In the genomic region with DNA sequence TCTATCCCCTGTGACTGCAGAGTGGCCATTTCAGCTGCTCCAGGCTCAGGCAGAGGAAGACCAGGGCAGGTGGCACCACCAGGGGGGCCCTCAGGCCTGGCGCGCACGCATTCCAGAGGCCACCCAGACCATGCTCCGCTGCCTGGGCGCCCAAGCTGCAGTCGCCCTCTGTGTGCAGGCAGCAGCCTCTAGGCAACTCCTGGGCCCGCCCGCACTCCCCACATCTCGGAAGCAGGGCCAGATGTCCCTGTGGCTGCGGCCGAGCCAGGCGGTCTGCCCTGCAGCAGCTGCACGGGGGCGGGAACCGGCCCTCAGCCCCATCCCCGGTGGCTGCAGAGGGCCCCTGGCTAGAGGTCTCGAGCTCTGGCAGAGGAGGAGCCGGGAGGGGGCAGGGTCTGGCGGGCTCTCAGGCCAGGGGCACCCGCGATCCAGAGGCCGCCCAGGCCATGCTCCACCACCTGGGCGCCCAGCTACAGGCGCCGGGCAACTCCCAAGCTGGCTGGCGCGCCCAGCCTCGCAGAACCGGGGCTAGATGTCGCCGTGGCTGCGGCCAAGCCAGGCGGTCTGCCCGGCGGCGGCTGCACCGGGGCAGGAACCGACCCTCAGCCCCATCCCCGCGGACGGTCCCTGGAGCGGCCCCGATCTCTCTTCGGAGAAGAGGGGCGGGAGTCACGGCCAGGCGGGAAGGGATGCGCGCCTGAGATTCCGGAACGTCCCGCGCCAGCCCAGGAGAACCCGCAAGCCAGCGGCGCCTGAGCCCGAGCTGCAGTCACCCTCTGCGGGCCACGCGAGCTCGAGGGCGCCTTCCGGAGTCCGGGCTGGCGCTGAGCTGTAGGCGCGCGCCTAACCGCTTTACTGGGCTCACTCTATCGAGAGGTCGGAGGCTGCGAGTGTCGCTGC, we compare ENCODE assay signal across 8 cellular contexts. TPM values are rescaled to one million over a fixed set of nuclear protein-coding genes. Genes with fewer than 3 reads are reported as not detected.
DNase-seq lines count a peak whose midpoint lies in the region; TF ChIP-seq lines count a peak whose summit lies in the region.
"Not testable (repeated sequence)": the region's sequence is repeated elsewhere in the genome, so short reads cannot be mapped to it uniquely, and the experiment has no call there.

A gene (plus strand): TSS at position 855 of the 900 bp plus-strand sequence. CDS start 239 bp downstream, outside the sequence.

- H3K4me3 ChIP-seq in iPS-15b (ENCODE audit: low read depth, low read length) (peak within 1 kb of the TSS; percentile 79), tibial nerve (peak within 1 kb of the TSS; percentile 1 to 38 (median 28))

- peak within 1 kb of the TSS; percentile 80 for H3K4me3 Mint-ChIP-seq in activated CD4-positive, alpha-beta memory T cell treated with anti-CD3 and anti-CD28 coated beads for 36 hours

- not testable (repeated sequence) for H3K27ac Mint-ChIP-seq in activated CD4-positive, alpha-beta memory T cell treated with anti-CD3 and anti-CD28 coated beads for 36 hours

- peak within 1 kb of the TSS; percentile 65 for H3K9ac ChIP-seq in iPS-15b (ENCODE audit: low read depth, low read length)

- CTCF ChIA-PET in activated CD4-positive, alpha-beta memory T cell treated with anti-CD3 and anti-CD28 coated beads for 36 hours (lab: Charles Lee) = interaction anchor here (0.6 to 1.5 kb wide), 4 partner anchors 50 to 149 kb away, joined by 3 to 6 read pairs (median 4); a partner anchor contains a TSS

- H3K4me1 Mint-ChIP-seq in activated CD4-positive, alpha-beta memory T cell treated with anti-CD3 and anti-CD28 coated beads for 36 hours (ENCODE audit: low read depth) = not testable (repeated sequence)

- not testable (repeated sequence) for H3K4me1 ChIP-seq in iPS-15b (ENCODE audit: control insufficient read depth, insufficient read depth, low read length)
- peaks cover 0 to 15% (median 8%) of the 10 kb centered on the region in 4 donors for H3K4me1 ChIP-seq in tibial nerve

- not testable (repeated sequence) for TF ChIP-seq EP300 in tibial nerve (IDR thresholded peaks at IDR 0.05)

- not testable (repeated sequence) for H3K36me3 Mint-ChIP-seq in activated CD4-positive, alpha-beta memory T cell treated with anti-CD3 and anti-CD28 coated beads for 36 hours

- H3K27me3 ChIP-seq in iPS-15b (ENCODE audit: control insufficient read depth, insufficient read depth, low read length) = not testable (repeated sequence)
- peaks cover 0 to 77% of the 10 kb centered on the region in 2 donors for H3K27me3 ChIP-seq in tibial nerve

- H3K36me3 ChIP-seq in iPS-15b (ENCODE audit: control insufficient read depth, insufficient read depth, low read length); tibial nerve: not testable (repeated sequence)

- not testable (repeated sequence) for H3K9me3 ChIP-seq in iPS-15b (ENCODE audit: control insufficient read depth, insufficient read depth, low read length); tibial nerve

- not testable (repeated sequence) for TF ChIP-seq CTCF in tibial nerve (IDR thresholded peaks at IDR 0.05)

- not testable (repeated sequence) for H3K9me3 Mint-ChIP-seq in activated CD4-positive, alpha-beta memory T cell treated with anti-CD3 and anti-CD28 coated beads for 36 hours

- POLR2A ChIA-PET in activated CD4-positive, alpha-beta memory T cell treated with anti-CD3 and anti-CD28 coated beads for 36 hours (lab: Charles Lee) = interaction anchor here (1.7 kb wide), 1 partner anchor 14 kb away, joined by 8 read pairs; no protein-coding TSS in a partner anchor

- intact Hi-C loops in activated CD4-positive, alpha-beta memory T cell treated with anti-CD3 and anti-CD28 coated beads for 36 hours (cut with micrococcal nuclease); posterior cingulate gyrus (cut with DNase I): not testable (repeated sequence)

- not testable (repeated sequence) for TF ChIP-seq POLR2A in tibial nerve (IDR thresholded peaks at IDR 0.05)

- in situ Hi-C loops in KBM-7 (cut with MboI; ENCODE audit: low pct_unique_long_range_greater_than_20kb, low sequenced_read_pairs) = not testable (repeated sequence)

- not testable (repeated sequence) for H3K27ac ChIP-seq in tibial nerve

- DNase-seq in DMS79 (lab: John Stamatoyannopoulos, UW) = peak; percentile 26
- peak; percentile 86 for DNase-seq in KBM-7
- DNase-seq in NOMO-1 treated with dmso at 0.1 percent for 144 hours (lab: John Stamatoyannopoulos, UW; ENCODE audit: unreplicated experiment) = peak; percentile 29
- DNase-seq in activated CD4-positive, alpha-beta memory T cell treated with anti-CD3 and anti-CD28 coated beads for 36 hours = peak; percentile 73
- peak; percentile 72 for DNase-seq in cerebellar cortex (ENCODE audit: low spot score)
- DNase-seq in posterior cingulate gyrus = peak; percentile 21 to 91 (median 42)
- not testable (repeated sequence) for DNase-seq in tibial nerve (ENCODE audit: low spot score in 2 of 2)

- 5 to 7% methylated on average over 19 to 46 of the region's 73 CpGs for WGBS in tibial nerve, 2 donors

- peaks cover 42% of the 10 kb centered on the region for H3K27me3 Mint-ChIP-seq in activated CD4-positive, alpha-beta memory T cell treated with anti-CD3 and anti-CD28 coated beads for 36 hours

RNA-seq across cellular contexts. Expression of the gene that starts here (rescaled TPM):
- total RNA-seq in activated CD4-positive, alpha-beta memory T cell treated with anti-CD3 and anti-CD28 coated beads for 36 hours = 1 to 10 TPM in 1 of 2 experiments, under 1 TPM in 1; 0.31 to 1.5 TPM
- not detected for total RNA-seq in tibial nerve
